Comparison of ENCODE assay signal across 2 cellular contexts in genomic region chr11:70400643-70401042, GRCh38.
TF ChIP-seq lines count a peak whose summit lies in the region.

No MANE protein-coding gene starts in this region.

TF ChIP-seq in HCT116, 20 proteins besides CTCF, POLR2A, EP300 and RAD21:
- TF ChIP-seq POLR2AphosphoS5 (IDR thresholded peaks at IDR 0.05; ENCODE audit: low read depth, low read length) (no peak), EZH2 (IDR thresholded peaks at IDR 0.05) (no peak), EZH2phosphoT487 (IDR thresholded peaks at IDR 0.05; ENCODE audit: borderline replicate concordance) (no peak), SIN3A (IDR thresholded peaks at IDR 0.05; ENCODE audit: low read depth) (no peak), YY1 (IDR thresholded peaks at IDR 0.05; ENCODE audit: extremely low read depth, insufficient replicate concordance, low read depth, low read length) (no peak), REST (IDR thresholded peaks at IDR 0.05; ENCODE audit: low read depth) (no peak), ELF1 (IDR thresholded peaks at IDR 0.05; ENCODE audit: borderline replicate concordance, low read depth) (no peak), CEBPB (IDR thresholded peaks at IDR 0.05; ENCODE audit: low read depth) (no peak), MAX (IDR thresholded peaks at IDR 0.05) (no peak), SP1 (IDR thresholded peaks at IDR 0.05; ENCODE audit: low read depth) (no peak), CBX3 (IDR thresholded peaks at IDR 0.05; ENCODE audit: low read depth) (no peak), TCF7L2 (IDR thresholded peaks at IDR 0.05; ENCODE audit: borderline replicate concordance, extremely low read depth, insufficient read depth, insufficient read length) (no peak), JUND (IDR thresholded peaks at IDR 0.05) (no peak), SRF (IDR thresholded peaks at IDR 0.05; ENCODE audit: low read depth) (no peak), FOSL1 (IDR thresholded peaks at IDR 0.05; ENCODE audit: low read depth) (no peak), ZNF274 (IDR thresholded peaks at IDR 0.05; ENCODE audit: low read depth, low read length) (no peak), EGR1 (IDR thresholded peaks at IDR 0.05; ENCODE audit: low read depth) (no peak)
- TF ChIP-seq, protein P1, sequence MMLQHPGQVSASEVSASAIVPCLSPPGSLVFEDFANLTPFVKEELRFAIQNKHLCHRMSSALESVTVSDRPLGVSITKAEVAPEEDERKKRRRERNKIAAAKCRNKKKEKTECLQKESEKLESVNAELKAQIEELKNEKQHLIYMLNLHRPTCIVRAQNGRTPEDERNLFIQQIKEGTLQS (IDR thresholded peaks at IDR 0.05), result no peak

TF ChIP-seq in H1, 55 proteins besides CTCF, POLR2A, EP300 and RAD21:
- TF ChIP-seq SIRT6 (IDR thresholded peaks at IDR 0.05; ENCODE audit: low read length) (no peak), KDM5A (IDR thresholded peaks at IDR 0.05; ENCODE audit: low read length) (no peak), SIX5 (IDR thresholded peaks at IDR 0.05; ENCODE audit: low read depth, low read length) (no peak), CBX8 (IDR thresholded peaks at IDR 0.05; ENCODE audit: borderline replicate concordance, low read depth, low read length) (no peak), MAX (IDR thresholded peaks at IDR 0.05) (no peak), CBX5 (IDR thresholded peaks at IDR 0.05; ENCODE audit: low read depth, low read length) (no peak)
